Comparison of ENCODE assay signal across 8 cellular contexts in the genomic region with DNA sequence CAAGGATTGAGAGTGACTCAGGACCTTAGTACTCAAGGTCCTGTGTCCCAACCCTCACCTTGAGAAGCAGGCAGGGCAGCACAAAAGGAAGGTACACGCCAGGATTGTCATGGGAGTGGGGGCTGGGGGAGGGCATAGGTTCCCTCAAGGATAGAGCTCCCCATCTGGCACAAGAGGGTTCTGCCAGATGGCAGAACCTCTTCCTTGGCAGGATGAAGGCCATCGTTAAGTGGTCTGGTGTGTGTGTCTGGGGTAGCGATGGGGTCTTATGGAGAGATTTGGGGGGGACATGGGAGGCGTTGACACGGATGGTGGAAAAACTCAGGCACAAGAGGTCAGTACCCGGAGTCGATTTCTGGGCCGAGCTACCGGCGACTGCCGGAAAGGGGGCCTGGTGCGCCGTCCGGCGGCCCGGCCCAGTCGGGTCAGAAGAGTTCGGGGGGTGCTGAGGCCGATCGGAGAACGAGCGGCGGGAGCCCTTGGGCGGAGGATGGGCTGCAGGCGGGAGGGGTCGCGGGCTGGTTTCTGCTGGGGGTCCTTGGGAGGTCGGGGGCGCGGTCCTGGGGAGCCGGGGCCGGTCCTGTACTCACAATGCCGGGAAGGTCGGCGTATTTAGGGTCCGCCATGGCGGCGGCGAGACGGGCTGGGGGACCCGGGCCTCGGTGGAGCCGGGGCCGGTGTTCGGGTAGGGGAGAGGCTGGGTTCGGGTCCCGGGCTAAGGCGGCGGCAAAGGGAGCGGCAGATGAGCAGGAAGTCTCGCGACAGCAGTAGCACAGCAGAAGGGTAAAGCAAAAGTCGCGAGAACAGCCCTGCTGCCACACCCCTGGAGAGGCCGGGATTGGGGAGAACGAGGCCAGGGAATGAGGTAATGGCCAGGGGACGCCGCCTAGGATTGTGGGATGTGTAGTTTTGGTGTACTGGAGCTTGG. TPM values are rescaled to one million over a fixed set of nuclear protein-coding genes. Genes with fewer than 3 reads are reported as not detected.
DNase-seq lines count a peak whose midpoint lies in the region; TF ChIP-seq lines count a peak whose summit lies in the region.

TSS of gene DCTN2 (minus strand) at position 755 of the 928 bp plus-strand sequence. CDS start at position 626, 129 bp downstream.

- CTCF ChIA-PET in activated naive CD4-positive, alpha-beta T cell treated with anti-CD3 and anti-CD28 coated beads, Interleukin-2, amount 10 ng/mL, durations not matched to agents 7 days and 5 days (lab: Charles Lee), result interaction anchor here (0.7 to 1.2 kb wide), 6 partner anchors 10 to 72 kb away, joined by 3 to 4 read pairs (median 3); no protein-coding TSS in a partner anchor

- H3K9ac ChIP-seq in SK-N-MC (ENCODE audit: insufficient read length), result peak within 1 kb of the TSS; percentile 94

- TF ChIP-seq POLR2A in NB4 (IDR thresholded peaks at IDR 0.05; ENCODE audit: extremely low read depth, insufficient read length) (no peak), suprapubic skin (IDR thresholded peaks at IDR 0.05) (peak in 1 of 2 donors; percentile 28)

- H3K4me3 ChIP-seq in GM06990 (replicated peaks; ENCODE audit: low read depth, low read length) (peak within 1 kb of the TSS; percentile 90), NB4 (ENCODE audit: low read depth, low read length) (peak within 1 kb of the TSS; percentile 83), SK-N-MC (peak within 1 kb of the TSS; percentile 78), suprapubic skin (peak within 1 kb of the TSS; percentile 97)

- H3K4me3 Mint-ChIP-seq in HFFc6, result peak within 1 kb of the TSS; percentile 93
- peak within 1 kb of the TSS; percentile 99 for H3K4me3 Mint-ChIP-seq in activated naive CD4-positive, alpha-beta T cell treated with anti-CD3 and anti-CD28 coated beads, Interleukin-2, amount 10 ng/mL, durations not matched to agents 7 days and 5 days

- peaks cover 56% of the 10 kb centered on the region for H3K4me1 Mint-ChIP-seq in HFFc6 (ENCODE audit: low read depth)
- H3K4me1 Mint-ChIP-seq in activated naive CD4-positive, alpha-beta T cell treated with anti-CD3 and anti-CD28 coated beads, Interleukin-2, amount 10 ng/mL, durations not matched to agents 7 days and 5 days, result peaks cover 53% of the 10 kb centered on the region

- H3K27me3 Mint-ChIP-seq in HFFc6 (ENCODE audit: insufficient read depth), result peaks cover 6% of the 10 kb centered on the region; the same call in 1 of the 2 replicates
- H3K27me3 Mint-ChIP-seq in activated naive CD4-positive, alpha-beta T cell treated with anti-CD3 and anti-CD28 coated beads, Interleukin-2, amount 10 ng/mL, durations not matched to agents 7 days and 5 days, result peaks cover 38% of the 10 kb centered on the region

- H3K9me3 ChIP-seq in SK-N-MC (ENCODE audit: low read depth, low read length), result no peaks in the 10 kb centered on the region
- H3K9me3 ChIP-seq in suprapubic skin, result no peaks in the 10 kb centered on the region

- peak within 1 kb of the TSS; percentile 89 for H3K27ac Mint-ChIP-seq in HFFc6
- H3K27ac Mint-ChIP-seq in activated naive CD4-positive, alpha-beta T cell treated with anti-CD3 and anti-CD28 coated beads, Interleukin-2, amount 10 ng/mL, durations not matched to agents 7 days and 5 days, result peak within 1 kb of the TSS; percentile 91

- DNase-seq in GM06990 (ENCODE audit: extremely low read depth, insufficient read length) (peak; percentile 88), HFFc6 (peak; percentile 97), NB4 (ENCODE audit: low read depth) (peak; percentile 99), SK-N-MC (ENCODE audit: low read depth, low spot score) (peak; percentile 93), germinal center (ENCODE audit: low spot score) (peak; percentile 95), nucleus accumbens (lab: John Stamatoyannopoulos, UW) (peak; percentile 45 to 98 (median 92)), suprapubic skin (ENCODE audit: low spot score in 2 of 2) (peak; percentile 96 to 98)
- DNase-seq in activated naive CD4-positive, alpha-beta T cell treated with anti-CD3 and anti-CD28 coated beads, Interleukin-2, amount 10 ng/mL, durations not matched to agents 7 days and 5 days, result peak; percentile 98

- TF ChIP-seq CTCF in GM06990 (IDR thresholded peaks at IDR 0.05; ENCODE audit: insufficient read depth, low read length, poor library complexity, severe bottlenecking), result peak; percentile 30
- peak; percentile 35 for TF ChIP-seq CTCF in HFFc6 (IDR thresholded peaks at IDR 0.05)
- no peak for TF ChIP-seq CTCF in NB4 (IDR thresholded peaks at IDR 0.05; ENCODE audit: low read depth, low read length)
- TF ChIP-seq CTCF in suprapubic skin (IDR thresholded peaks at IDR 0.05), result peak in 1 of 2 donors; percentile 6

- H3K9me3 Mint-ChIP-seq in HFFc6, result no peaks in the 10 kb centered on the region
- no peaks in the 10 kb centered on the region for H3K9me3 Mint-ChIP-seq in activated naive CD4-positive, alpha-beta T cell treated with anti-CD3 and anti-CD28 coated beads, Interleukin-2, amount 10 ng/mL, durations not matched to agents 7 days and 5 days

- no peaks in the 10 kb centered on the region for H3K27me3 ChIP-seq in GM06990 (replicated peaks; ENCODE audit: control insufficient read depth, insufficient read depth, low read length)
- peaks cover 31% of the 10 kb centered on the region for H3K27me3 ChIP-seq in suprapubic skin

- no peak for TF ChIP-seq EP300 in suprapubic skin (IDR thresholded peaks at IDR 0.05)

- peaks cover 21% of the 10 kb centered on the region for H3K36me3 Mint-ChIP-seq in HFFc6 (ENCODE audit: low read depth)
- peaks cover 22% of the 10 kb centered on the region for H3K36me3 Mint-ChIP-seq in activated naive CD4-positive, alpha-beta T cell treated with anti-CD3 and anti-CD28 coated beads, Interleukin-2, amount 10 ng/mL, durations not matched to agents 7 days and 5 days

- H3K4me1 ChIP-seq in suprapubic skin, result peaks cover 32% of the 10 kb centered on the region

- H3K36me3 ChIP-seq in GM06990 (ENCODE audit: control insufficient read depth, insufficient read depth, low read length), result peaks cover 3% of the 10 kb centered on the region
- H3K36me3 ChIP-seq in SK-N-MC (ENCODE audit: insufficient read depth, low read length), result peaks cover 14% of the 10 kb centered on the region
- H3K36me3 ChIP-seq in suprapubic skin, result peaks cover 12% of the 10 kb centered on the region

- 0% methylated on average over 25 of the region's 58 CpGs for WGBS in suprapubic skin

- H3K27ac ChIP-seq in SK-N-MC, result no peak within 1 kb of the TSS
- H3K27ac ChIP-seq in suprapubic skin, result peak within 1 kb of the TSS; percentile 88

RNA-seq across cellular contexts. Expression of gene DCTN2, which starts in this region (rescaled TPM):
- 100 to 1,000 TPM; 110 to 123 (median 116) TPM for total RNA-seq in HFFc6 (2021; fragmentation: NEBNext Ultra II Directional; extraction: Animal tissue kit (Norgen Biotek cat#: 25700))
- total RNA-seq in suprapubic skin, result 100 to 1,000 TPM; 152 to 242 (median 185) TPM
